ENCODE assay signal across 10 cellular contexts in genomic region chr12:3751151-3752095, GRCh38.
DNase-seq lines count a peak whose midpoint lies in the region; ATAC-seq and TF ChIP-seq lines count a peak whose summit lies in the region.
"Had no signal": no experiment of that assay in that cellular context is flagged by ENCODE, and none has a peak within 500 bp of the region (broad histone marks: within the 10 kb centered on the region; RNA-seq: fewer than 3 reads in every experiment).

No MANE protein-coding gene starts in this region.

- no peak for ATAC-seq in GM21825 (IDR thresholded peaks at IDR 0.05; ENCODE audit: unreplicated experiment)

- POLR2A ChIA-PET in GM10248 (lab: Yijun Ruan, JAX) = no interaction called here

- peak overlapping the region; percentile 2 for H3K27ac ChIP-seq in stomach smooth muscle (ENCODE audit: low read length)

- no peaks in the 10 kb centered on the region for H3K27me3 ChIP-seq in stomach smooth muscle (ENCODE audit: control insufficient read depth in 1 of 2, insufficient read depth in 2 of 2, low read length in 2 of 2)

- peak overlapping the region; percentile 55 for H3K4me3 ChIP-seq in fibroblast of mammary gland (ENCODE audit: control insufficient read depth, low read depth, low read length)
- peak overlapping the region in 1 of 2 donors; percentile 76 for H3K4me3 ChIP-seq in stomach smooth muscle (ENCODE audit: low read length in 2 of 2)

- H3K9me3 ChIP-seq in stomach smooth muscle (ENCODE audit: control insufficient read depth in 2 of 2, low read length in 2 of 2) = peaks cover 0 to 2% of the 10 kb centered on the region in 2 donors

- TF ChIP-seq CTCF in fibroblast of mammary gland (conservative IDR thresholded peaks at IDR 0.05; ENCODE audit: control insufficient read depth, insufficient read depth, low read depth, low read length) (no peak), GM10248 (IDR thresholded peaks at IDR 0.05; ENCODE audit: control extremely low read depth, extremely low read depth, low read depth, missing control alignments) (no peak)

- peaks cover 22% of the 10 kb centered on the region for H3K4me1 ChIP-seq in stomach smooth muscle (ENCODE audit: control insufficient read depth, insufficient read depth, low read length)

- CTCF ChIA-PET in GM10248 (lab: Yijun Ruan, JAX) = no interaction called here

- DNase-seq in activated CD8-positive, alpha-beta memory T cell treated with anti-CD3 and anti-CD28 coated beads for 24 hours = peak; percentile 68
- no peak for DNase-seq in activated CD8-positive, alpha-beta memory T cell treated with anti-CD3 and anti-CD28 coated beads, Interleukin-2, amount 50 U/mL, for 4 hours
- peak; percentile 29 to 40 for DNase-seq in activated CD4-positive, alpha-beta T cell treated with anti-CD3 and anti-CD28 coated beads, Interleukin-2, amount 50 U/mL, for 48 hours
- DNase-seq in fibroblast of mammary gland (ENCODE audit: low read depth) (no peak), GM10248 (ENCODE audit: extremely low spot score) (no peak), UCSD-AML1 (lab: John Stamatoyannopoulos, UW; ENCODE audit: unreplicated experiment) (no peak)
- DNase-seq: anterior cingulate cortex had no signal

- no peak overlapping the region for H3K9ac ChIP-seq in stomach smooth muscle (ENCODE audit: low read length in 2 of 2)

- H3K36me3 ChIP-seq in stomach smooth muscle (ENCODE audit: control insufficient read depth in 2 of 2, insufficient read depth in 2 of 2, low read length in 2 of 2) = no peaks in the 10 kb centered on the region
- H3K36me3 ChIP-seq: gastroesophageal sphincter had no signal

Comparison
In these comparisons a context has a peak if more than half of its experiments do, and no peak if none do; other contexts are left out.
1. DNase-seq: peak in activated CD8-positive, alpha-beta memory T cell treated with anti-CD3 and anti-CD28 coated beads for 24 hours (single experiment) and activated CD4-positive, alpha-beta T cell treated with anti-CD3 and anti-CD28 coated beads, Interleukin-2, amount 50 U/mL, for 48 hours (2 of 2); none in activated CD8-positive, alpha-beta memory T cell treated with anti-CD3 and anti-CD28 coated beads, Interleukin-2, amount 50 U/mL, for 4 hours (single experiment), fibroblast of mammary gland (single experiment), GM10248 (single experiment) and UCSD-AML1 (single experiment).